In the genomic region with DNA sequence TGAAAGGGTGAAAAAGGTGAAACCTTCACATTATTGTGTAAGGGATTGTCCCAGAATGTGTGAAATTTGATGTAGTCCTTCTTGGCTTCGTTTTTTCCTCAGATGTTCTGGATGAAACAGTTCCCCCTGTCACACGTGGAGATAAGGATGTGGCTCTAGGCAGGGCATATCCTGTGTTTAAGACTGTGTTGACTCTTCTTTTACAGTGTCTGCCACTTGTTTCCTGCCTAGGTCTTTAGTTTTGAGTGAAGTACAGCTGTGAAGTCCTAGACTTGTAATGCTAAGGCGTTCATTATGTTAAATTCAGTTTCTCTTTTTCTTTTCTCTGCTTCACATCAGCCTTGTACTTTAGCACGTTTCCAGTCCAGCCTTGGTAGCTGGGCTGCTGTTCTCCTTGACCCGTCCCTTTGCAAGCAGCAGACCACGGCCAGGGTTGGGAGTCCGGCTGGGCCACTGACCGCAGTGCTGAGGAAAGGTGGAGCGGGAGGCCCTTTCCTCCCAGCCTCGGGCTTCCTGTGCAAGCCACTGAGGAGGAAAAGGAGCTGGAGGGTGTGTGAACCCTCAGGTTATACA, we compare ENCODE assay signal across 8 cellular contexts. TPM values are rescaled to one million over a fixed set of nuclear protein-coding genes. Genes with fewer than 3 reads are reported as not detected.
DNase-seq lines count a peak whose midpoint lies in the region; ATAC-seq and TF ChIP-seq lines count a peak whose summit lies in the region.

No MANE protein-coding gene starts in this region.

- peaks cover 5% of the 10 kb centered on the region for H3K36me3 Mint-ChIP-seq in activated naive CD8-positive, alpha-beta T cell treated with anti-CD3 and anti-CD28 coated beads, Interleukin-2, amount 10 ng/mL, durations not matched to agents 7 days and 5 days

- DNase-seq in NCI-H2227 (lab: John Stamatoyannopoulos, UW; ENCODE audit: unreplicated experiment) (peak; percentile 18), NCI-H2227 treated with DMSO at 0.1 percent for 48 hours (lab: John Stamatoyannopoulos, UW) (no peak), NCI-H146 treated with DMSO at 0.1 percent for 48 hours (lab: John Stamatoyannopoulos, UW; ENCODE audit: unreplicated experiment) (peak; percentile 23), NCI-H1436 treated with DMSO at 0.1 percent for 48 hours (lab: John Stamatoyannopoulos, UW) (no peak)
- peak; percentile 68 for DNase-seq in activated naive CD8-positive, alpha-beta T cell treated with anti-CD3 and anti-CD28 coated beads, Interleukin-2, amount 10 ng/mL, durations not matched to agents 7 days and 5 days

- peak overlapping the region; percentile 97 for H3K27ac Mint-ChIP-seq in activated naive CD8-positive, alpha-beta T cell treated with anti-CD3 and anti-CD28 coated beads, Interleukin-2, amount 10 ng/mL, durations not matched to agents 7 days and 5 days

- no peaks in the 10 kb centered on the region for H3K9me3 ChIP-seq in liver (ENCODE audit: control insufficient read depth in 4 of 4, low read length in 3 of 4)

- TF ChIP-seq CTCF in liver (IDR thresholded peaks at IDR 0.05; ENCODE audit: low read depth, low read length, missing input control), result no peak

- H3K36me3 ChIP-seq in liver (ENCODE audit: control insufficient read depth in 4 of 4, insufficient read depth in 3 of 4, low read depth in 1 of 4, low read length in 3 of 4) (no peaks in the 10 kb centered on the region), urinary bladder (ENCODE audit: insufficient read depth) (no peaks in the 10 kb centered on the region)

- H3K27me3 Mint-ChIP-seq in activated naive CD8-positive, alpha-beta T cell treated with anti-CD3 and anti-CD28 coated beads, Interleukin-2, amount 10 ng/mL, durations not matched to agents 7 days and 5 days, result no peaks in the 10 kb centered on the region

- no peak overlapping the region for H3K4me3 ChIP-seq in liver (ENCODE audit: low read depth in 1 of 3, low read length in 3 of 3)
- H3K4me3 ChIP-seq in urinary bladder (ENCODE audit: low read depth, low read length), result peak overlapping the region; percentile 26

- WGBS in liver, result 16% methylated on average over 10 of the region's 10 CpGs
- 20% methylated on average over 10 of the region's 10 CpGs for WGBS in urinary bladder

- ATAC-seq in HG02623 (IDR thresholded peaks at IDR 0.05; ENCODE audit: unreplicated experiment), result peak; percentile 72
- peak; percentile 93 for ATAC-seq in activated naive CD8-positive, alpha-beta T cell treated with anti-CD3 and anti-CD28 coated beads, Interleukin-2, amount 10 ng/mL, durations not matched to agents 7 days and 5 days (ENCODE audit: low read depth)

- no peaks in the 10 kb centered on the region for H3K27me3 ChIP-seq in liver (ENCODE audit: control insufficient read depth in 4 of 4, insufficient read depth in 4 of 4, low read length in 3 of 4)

- H3K9me3 Mint-ChIP-seq in activated naive CD8-positive, alpha-beta T cell treated with anti-CD3 and anti-CD28 coated beads, Interleukin-2, amount 10 ng/mL, durations not matched to agents 7 days and 5 days, result no peaks in the 10 kb centered on the region

- peak overlapping the region in 1 of 2 donors; percentile 70 for H3K27ac ChIP-seq in liver (ENCODE audit: low read depth in 1 of 2, low read length in 2 of 2)
- peak overlapping the region; percentile 43 for H3K27ac ChIP-seq in urinary bladder (ENCODE audit: low read depth)

- H3K4me1 Mint-ChIP-seq in activated naive CD8-positive, alpha-beta T cell treated with anti-CD3 and anti-CD28 coated beads, Interleukin-2, amount 10 ng/mL, durations not matched to agents 7 days and 5 days, result peaks cover 79% of the 10 kb centered on the region

- peak overlapping the region; percentile 91 for H3K4me3 Mint-ChIP-seq in activated naive CD8-positive, alpha-beta T cell treated with anti-CD3 and anti-CD28 coated beads, Interleukin-2, amount 10 ng/mL, durations not matched to agents 7 days and 5 days

- POLR2A ChIA-PET in activated naive CD8-positive, alpha-beta T cell treated with anti-CD3 and anti-CD28 coated beads, Interleukin-2, amount 10 ng/mL, durations not matched to agents 7 days and 5 days (lab: Charles Lee), result interaction anchor here (0.7 to 4.9 kb wide), 12 partner anchors 9 to 59 kb away, joined by 3 to 49 read pairs (median 6); partner anchors contain the start of gene RASSF3

- TF ChIP-seq RAD21 in liver (IDR thresholded peaks at IDR 0.05), result peak in 1 of 2 donors; percentile 16

- H3K4me1 ChIP-seq in liver (ENCODE audit: control insufficient read depth in 4 of 4, insufficient read depth in 4 of 4, low read length in 3 of 4) (peaks cover 0 to 44% (median 21%) of the 10 kb centered on the region in 4 donors), urinary bladder (ENCODE audit: insufficient read depth) (no peaks in the 10 kb centered on the region)

- H3K9ac ChIP-seq in liver (ENCODE audit: low read depth in 1 of 2, low read length in 2 of 2), result no peak overlapping the region

TF ChIP-seq in liver, 16 proteins besides CTCF, POLR2A, EP300 and RAD21:
- TF ChIP-seq JUND (IDR thresholded peaks at IDR 0.05) (no peak), SP1 (IDR thresholded peaks at IDR 0.05) (peak; percentile 48), FOXA2 (IDR thresholded peaks at IDR 0.05) (no peak), GABPA (IDR thresholded peaks at IDR 0.05 in 1 of 2, conservative IDR thresholded peaks at IDR 0.05 in 1 of 2) (no peak), RXRA (IDR thresholded peaks at IDR 0.05) (peak; percentile 81 to 94), HNF4A (conservative IDR thresholded peaks at IDR 0.05) (peak; percentile 15 to 83), YY1 (IDR thresholded peaks at IDR 0.05) (peak; percentile 12), NR2F2 (IDR thresholded peaks at IDR 0.05) (peak; percentile 71), TAF1 (conservative IDR thresholded peaks at IDR 0.05) (no peak), EGR1 (IDR thresholded peaks at IDR 0.05; ENCODE audit: low read depth in 2 of 2) (no peak), HNF4G (IDR thresholded peaks at IDR 0.05) (peak; percentile 45)
- TF ChIP-seq, protein P1, sequence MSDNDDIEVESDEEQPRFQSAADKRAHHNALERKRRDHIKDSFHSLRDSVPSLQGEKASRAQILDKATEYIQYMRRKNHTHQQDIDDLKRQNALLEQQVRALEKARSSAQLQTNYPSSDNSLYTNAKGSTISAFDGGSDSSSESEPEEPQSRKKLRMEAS (IDR thresholded peaks at IDR 0.05), result peak; percentile 18
- TF ChIP-seq, protein P2, sequence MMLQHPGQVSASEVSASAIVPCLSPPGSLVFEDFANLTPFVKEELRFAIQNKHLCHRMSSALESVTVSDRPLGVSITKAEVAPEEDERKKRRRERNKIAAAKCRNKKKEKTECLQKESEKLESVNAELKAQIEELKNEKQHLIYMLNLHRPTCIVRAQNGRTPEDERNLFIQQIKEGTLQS (IDR thresholded peaks at IDR 0.05), result no peak

RNA-seq across cellular contexts. Expression of gene RASSF3, which starts 59.1 kb away (rescaled TPM):
- 10 to 100 TPM; 69.5 to 74.1 TPM for total RNA-seq in activated naive CD8-positive, alpha-beta T cell treated with anti-CD3 and anti-CD28 coated beads, Interleukin-2, amount 10 ng/mL, durations not matched to agents 7 days and 5 days
- total RNA-seq in liver, result 1 to 10 TPM; 9.0 to 9.1 TPM
- 1 to 10 TPM; 2.2 TPM for polyA plus RNA-seq in liver
- 50.4 TPM for total RNA-seq in urinary bladder
- 112 TPM for polyA plus RNA-seq in urinary bladder

Comparison
In these comparisons a context has a peak if more than half of its experiments do, and no peak if none do; other contexts are left out.
1. DNase-seq: peak in NCI-H2227 (single experiment), NCI-H146 treated with DMSO at 0.1 percent for 48 hours (single experiment) and activated naive CD8-positive, alpha-beta T cell treated with anti-CD3 and anti-CD28 coated beads, Interleukin-2, amount 10 ng/mL, durations not matched to agents 7 days and 5 days (single experiment); none in NCI-H2227 treated with DMSO at 0.1 percent for 48 hours (single experiment) and NCI-H1436 treated with DMSO at 0.1 percent for 48 hours (single experiment).